In genomic region chr2:215612770-215613169, GRCh38 we compare ENCODE assay signal across 18 cellular contexts.
A peak's percentile ranks its signal among the peaks of the same experiment; 100 is the strongest.
DNase-seq lines count a peak whose midpoint lies in the region; ATAC-seq and TF ChIP-seq lines count a peak whose summit lies in the region.
"Had no signal": no experiment of that assay in that cellular context is flagged by ENCODE, and none has a peak within 500 bp of the region (broad histone marks: within the 10 kb centered on the region; RNA-seq: fewer than 3 reads in every experiment).

No MANE protein-coding gene starts in this region.

- no peaks in the 10 kb centered on the region for H3K36me3 ChIP-seq in SK-N-SH (replicated peaks in 1 of 2; ENCODE audit: control insufficient read depth in 1 of 2, insufficient read depth in 2 of 2, low read length in 1 of 2)
- H3K36me3 ChIP-seq: cardiac muscle cell, upper lobe of left lung had no signal

- TF ChIP-seq EP300 in SK-N-SH (IDR thresholded peaks at IDR 0.05; ENCODE audit: borderline replicate concordance in 1 of 2, low read depth in 1 of 2, low read length in 1 of 2) = no peak

- TF ChIP-seq RAD21 in SK-N-SH (IDR thresholded peaks at IDR 0.05; ENCODE audit: low read length) = no peak

- WGBS in SK-N-SH (ENCODE audit: low lambda C conversion rate) = 87% methylated on average over 2 of the region's 2 CpGs

- POLR2A ChIA-PET in SK-N-SH (lab: Yijun Ruan, JAX) = no interaction called here

- no peak overlapping the region for H3K9ac ChIP-seq in SK-N-SH

- peaks cover 0 to 20% of the 10 kb centered on the region in 2 experiments; a peak in 1 of 4 replicates for H3K4me1 ChIP-seq in SK-N-SH (ENCODE audit: control insufficient read depth in 1 of 2, insufficient read depth in 2 of 2, low read depth in 1 of 2, low read length in 1 of 2)

- H3K27ac ChIP-seq in SK-N-SH (ENCODE audit: low read depth in 2 of 2, low read length in 1 of 2) = peak overlapping the region in 1 of 2 experiments; percentile 48; a peak in 2 of 4 replicates
- H3K27ac ChIP-seq: 22Rv1, cardiac muscle cell, upper lobe of left lung had no signal

- no peaks in the 10 kb centered on the region for H4K20me1 ChIP-seq in SK-N-SH (ENCODE audit: insufficient read depth)

- H3K79me2 ChIP-seq in SK-N-SH (ENCODE audit: insufficient read depth) = no peaks in the 10 kb centered on the region

- H3K9me2 ChIP-seq in SK-N-SH = no peaks in the 10 kb centered on the region

- DNase-seq in SK-N-SH (no peak), RPMI7951 (ENCODE audit: low read depth) (peak; percentile 13), fibroblast of peridontal ligament (ENCODE audit: extremely low read depth) (peak; percentile 83), skeletal muscle cell (ENCODE audit: low read depth) (peak; percentile 38), mucosa of gallbladder (ENCODE audit: low spot score) (no peak), GM19238 (ENCODE audit: insufficient read length, low spot score) (no peak)
- DNase-seq: activated CD4-positive, CD25-positive, alpha-beta regulatory T cell treated with anti-CD3 and anti-CD28 coated beads, Interleukin-2, amount 50 U/mL, for 72 hours; activated naive CD4-positive, alpha-beta T cell treated with anti-CD3 and anti-CD28 coated beads, Interleukin-2, amount 50 U/mL, for 16 hours; immature natural killer cell; NCI-H345; Right ventricle myocardium superior; small intestine; upper lobe of left lung had no signal

- H3K9me3 ChIP-seq in SK-N-SH = no peaks in the 10 kb centered on the region
- H3K9me3 ChIP-seq: upper lobe of left lung had no signal

- H3F3A ChIP-seq in SK-N-SH (replicated peaks; ENCODE audit: insufficient read depth) = peaks cover 26% of the 10 kb centered on the region

- no peak for TF ChIP-seq CTCF in SK-N-SH (IDR thresholded peaks at IDR 0.05)

- no peak overlapping the region for H3K4me3 ChIP-seq in SK-N-SH (ENCODE audit: low read depth in 2 of 2, low read length in 1 of 2)
- no peak overlapping the region for H3K4me3 ChIP-seq in skeletal muscle cell (ENCODE audit: low read depth, low read length)
- H3K4me3 ChIP-seq: cardiac muscle cell, upper lobe of left lung had no signal

- H3K4me2 ChIP-seq in SK-N-SH = peak overlapping the region; percentile 48; the same call in 1 of the 2 replicates

- H3K27me3 ChIP-seq in SK-N-SH (ENCODE audit: insufficient read depth) = no peaks in the 10 kb centered on the region
- H3K27me3 ChIP-seq: cardiac muscle cell, upper lobe of left lung had no signal

- H2AFZ ChIP-seq in SK-N-SH (ENCODE audit: low read depth) = peak overlapping the region; percentile 60; the same call in 1 of the 2 replicates

- CTCF ChIA-PET in SK-N-SH (lab: Yijun Ruan, JAX) = no interaction called here

- ATAC-seq in SK-N-SH treated with all-trans-retinoic acid at 6 μM for 48 hours (no peak), HG03175 (IDR thresholded peaks at IDR 0.05; ENCODE audit: unreplicated experiment) (no peak)
- ATAC-seq: stimulated activated memory B cell treated with anti-CD40 and anti-IgM and Interleukin-4, amounts not matched to agents 10 μg/mL and 1 μg/mL and 100 μg/mL, for 72 hours had no signal

TF ChIP-seq in SK-N-SH, 30 proteins besides CTCF, POLR2A, EP300 and RAD21:
- TF ChIP-seq FOXJ3 (CRISPR knock-in tag; IDR thresholded peaks at IDR 0.05) (no peak), GABPA (IDR thresholded peaks at IDR 0.05; ENCODE audit: low read depth) (no peak), NFIC (IDR thresholded peaks at IDR 0.05; ENCODE audit: borderline replicate concordance) (no peak), SMC3 (IDR thresholded peaks at IDR 0.05; ENCODE audit: low read depth, low read length) (no peak), TAF1 (IDR thresholded peaks at IDR 0.05; ENCODE audit: borderline replicate concordance, low read depth, low read length) (no peak), TCF12 (IDR thresholded peaks at IDR 0.05) (no peak), FOXM1 (IDR thresholded peaks at IDR 0.05; ENCODE audit: low read depth) (no peak)
TF ChIP-seq in SK-N-SH: peak in this region for 0.

TF ChIP-seq in SK-N-SH treated with all-trans-retinoic acid at 6 μM for 48 hours, 23 proteins besides CTCF, POLR2A, EP300 and RAD21:
- TF ChIP-seq CSDC2 (CRISPR knock-in tag; IDR thresholded peaks at IDR 0.05) (no peak), ZNF565 (CRISPR knock-in tag; conservative IDR thresholded peaks at IDR 0.05; ENCODE audit: low read depth) (no peak), ZC3H10 (CRISPR knock-in tag; IDR thresholded peaks at IDR 0.05) (no peak), ESRRG (CRISPR knock-in tag; IDR thresholded peaks at IDR 0.05) (no peak), PATZ1 (CRISPR knock-in tag; IDR thresholded peaks at IDR 0.05; ENCODE audit: borderline replicate concordance) (no peak), RARB (CRISPR knock-in tag; IDR thresholded peaks at IDR 0.05) (no peak), TSHZ2 (CRISPR knock-in tag; IDR thresholded peaks at IDR 0.05) (no peak), ZFP3 (CRISPR knock-in tag; IDR thresholded peaks at IDR 0.05) (no peak), TCF4 (CRISPR knock-in tag; IDR thresholded peaks at IDR 0.05; ENCODE audit: borderline replicate concordance) (no peak), CREB5 (CRISPR knock-in tag; IDR thresholded peaks at IDR 0.05; ENCODE audit: low read depth) (no peak), PPARA (CRISPR knock-in tag; IDR thresholded peaks at IDR 0.05; ENCODE audit: borderline replicate concordance) (no peak)

Comparison
In these comparisons a context has a peak if more than half of its experiments do, and no peak if none do; other contexts are left out.
1. DNase-seq: peak in RPMI7951 (single experiment), fibroblast of peridontal ligament (single experiment) and skeletal muscle cell (single experiment); none in SK-N-SH (single experiment), mucosa of gallbladder (single experiment) and GM19238 (single experiment).